ENCODE assay signal across 8 cellular contexts in genomic region chr16:27401768-27402568, GRCh38. TPM values are rescaled to one million over a fixed set of nuclear protein-coding genes. Genes with fewer than 3 reads are reported as not detected.
DNase-seq lines count a peak whose midpoint lies in the region; ATAC-seq and TF ChIP-seq lines count a peak whose summit lies in the region.

IL21R (plus strand) TSS chr16:27402174; CDS start chr16:27430072, 27,898 bp downstream.

- ATAC-seq in GM21360 (IDR thresholded peaks at IDR 0.05; ENCODE audit: unreplicated experiment) (peak; percentile 46), HG03575 (IDR thresholded peaks at IDR 0.05; ENCODE audit: extremely low read depth, insufficient number of reproducible peaks, low FRiP score, unreplicated experiment) (peak; percentile 23)
- peak; percentile 79 for ATAC-seq in stimulated activated effector memory CD8-positive, alpha-beta T cell treated with anti-CD3 and anti-CD28 coated beads, Interleukin-12 subunit alpha, Interleukin-12 subunit beta, amount 100 ng/mL, for 72 hours

- peaks cover 5% of the 10 kb centered on the region for H3K27me3 ChIP-seq in adrenal gland

- intact Hi-C loops in Calu3 (cut with micrococcal nuclease; ENCODE audit: unreplicated experiment) (no loop called here), adrenal gland (cut with DNase I) (no loop called here)
- intact Hi-C loops in T-helper 2 cell treated with Interferon-gamma antibody and Interleukin-4, amounts not matched to agents 100 ng/mL and 5 ng/mL, for 36 hours (cut with micrococcal nuclease): loop anchor here (1.0 to 5.0 kb wide), 4 partner anchors 25 to 85 kb away; no protein-coding TSS in a partner anchor

- peaks cover 77% of the 10 kb centered on the region for H3K27me3 Mint-ChIP-seq in Calu3 (ENCODE audit: unreplicated experiment)

- 17 to 22% (median 18%) methylated on average over 9 to 23 of the region's 23 CpGs for WGBS in adrenal gland, 4 donors

- TF ChIP-seq CTCF in Calu3 (IDR thresholded peaks at IDR 0.05; ENCODE audit: unreplicated experiment): no peak
- no peak for TF ChIP-seq CTCF in adrenal gland (IDR thresholded peaks at IDR 0.05)

- CTCF ChIA-PET in Calu3 (lab: Charles Lee): interaction anchor here (0.5 kb wide), 1 partner anchor 205 kb away, joined by 4 read pairs; no protein-coding TSS in a partner anchor

- no peak within 1 kb of the TSS for H3K4me3 ChIP-seq in adrenal gland

- no TSS peak for BruUV-seq in Calu3 (replicated peaks; lab: Mats Ljungman, UMichigan)

- H3K27ac Mint-ChIP-seq in Calu3 (ENCODE audit: unreplicated experiment): no peak within 1 kb of the TSS
- H3K27ac Mint-ChIP-seq in stimulated activated effector memory CD8-positive, alpha-beta T cell treated with anti-CD3 and anti-CD28 coated beads, Interleukin-12 subunit alpha, Interleukin-12 subunit beta, amount 100 ng/mL, for 72 hours: peak within 1 kb of the TSS; percentile 98

- no peak for TF ChIP-seq POLR2A in adrenal gland (IDR thresholded peaks at IDR 0.05)

- peaks cover 0 to 10% of the 10 kb centered on the region in 2 donors for H3K4me1 ChIP-seq in adrenal gland (replicated peaks in 1 of 2)

- H3K27ac ChIP-seq in adrenal gland: no peak within 1 kb of the TSS

- DNase-seq in Calu3 (no peak), adrenal gland (peak; percentile 30 to 67 (median 50)), medulla oblongata (ENCODE audit: extremely low spot score) (peak; percentile 38), cerebellum (ENCODE audit: low spot score) (no peak)
- peak; percentile 75 to 92 for DNase-seq in stimulated activated effector memory CD8-positive, alpha-beta T cell treated with anti-CD3 and anti-CD28 coated beads, Interleukin-12 subunit alpha, Interleukin-12 subunit beta, amount 100 ng/mL, for 72 hours (ENCODE audit: low spot score in 2 of 2)

- H3K9me3 ChIP-seq in adrenal gland (replicated peaks in 1 of 3): no peaks in the 10 kb centered on the region

- peaks cover 9% of the 10 kb centered on the region for H3K4me1 Mint-ChIP-seq in Calu3 (ENCODE audit: low read depth, unreplicated experiment)
- H3K4me1 Mint-ChIP-seq in stimulated activated effector memory CD8-positive, alpha-beta T cell treated with anti-CD3 and anti-CD28 coated beads, Interleukin-12 subunit alpha, Interleukin-12 subunit beta, amount 100 ng/mL, for 72 hours: peaks cover 65% of the 10 kb centered on the region

- H3K9me3 Mint-ChIP-seq in Calu3 (ENCODE audit: low read depth, unreplicated experiment): no peaks in the 10 kb centered on the region
- no peaks in the 10 kb centered on the region for H3K9me3 Mint-ChIP-seq in stimulated activated effector memory CD8-positive, alpha-beta T cell treated with anti-CD3 and anti-CD28 coated beads, Interleukin-12 subunit alpha, Interleukin-12 subunit beta, amount 100 ng/mL, for 72 hours

- peak within 1 kb of the TSS; percentile 20 for H3K4me3 Mint-ChIP-seq in Calu3 (ENCODE audit: low read depth, unreplicated experiment)
- H3K4me3 Mint-ChIP-seq in stimulated activated effector memory CD8-positive, alpha-beta T cell treated with anti-CD3 and anti-CD28 coated beads, Interleukin-12 subunit alpha, Interleukin-12 subunit beta, amount 100 ng/mL, for 72 hours: peak within 1 kb of the TSS; percentile 94

- H3K36me3 ChIP-seq in adrenal gland (replicated peaks in 1 of 2): no peaks in the 10 kb centered on the region

- H3K36me3 Mint-ChIP-seq in Calu3 (ENCODE audit: insufficient read depth, unreplicated experiment): no peaks in the 10 kb centered on the region
- peaks cover 53% of the 10 kb centered on the region for H3K36me3 Mint-ChIP-seq in stimulated activated effector memory CD8-positive, alpha-beta T cell treated with anti-CD3 and anti-CD28 coated beads, Interleukin-12 subunit alpha, Interleukin-12 subunit beta, amount 100 ng/mL, for 72 hours

RNA-seq across cellular contexts. Expression of gene IL21R, which starts in this region (rescaled TPM):
- total RNA-seq in Calu3 (2022) (not detected in 2 replicates), adrenal gland (1 to 10 TPM in 1 of 8 donors, under 1 TPM in 6, not detected in 1; 0.14 to 2.6 (median 0.46) TPM), cerebellum (0.09 TPM)
- total RNA-seq in T-helper 2 cell treated with Interferon-gamma antibody and Interleukin-4, amounts not matched to agents 100 ng/mL and 5 ng/mL, for 36 hours: 25.9 and 26.2 TPM in 2 replicates
- under 1 TPM; 0.08 to 0.55 (median 0.17) TPM for polyA plus RNA-seq in adrenal gland

Comparison
In these comparisons a context has a peak if more than half of its experiments do, and no peak if none do; other contexts are left out.
1. DNase-seq: peak in adrenal gland (7 of 7), medulla oblongata (single experiment) and stimulated activated effector memory CD8-positive, alpha-beta T cell treated with anti-CD3 and anti-CD28 coated beads, Interleukin-12 subunit alpha, Interleukin-12 subunit beta, amount 100 ng/mL, for 72 hours (2 of 2); none in Calu3 (single experiment) and cerebellum (single experiment).
2. ATAC-seq: peak in every context shown above with its lines; median percentile 79 in stimulated activated effector memory CD8-positive, alpha-beta T cell treated with anti-CD3 and anti-CD28 coated beads, Interleukin-12 subunit alpha, Interleukin-12 subunit beta, amount 100 ng/mL, for 72 hours; 46 in GM21360; 23 in HG03575.